In the genomic region with DNA sequence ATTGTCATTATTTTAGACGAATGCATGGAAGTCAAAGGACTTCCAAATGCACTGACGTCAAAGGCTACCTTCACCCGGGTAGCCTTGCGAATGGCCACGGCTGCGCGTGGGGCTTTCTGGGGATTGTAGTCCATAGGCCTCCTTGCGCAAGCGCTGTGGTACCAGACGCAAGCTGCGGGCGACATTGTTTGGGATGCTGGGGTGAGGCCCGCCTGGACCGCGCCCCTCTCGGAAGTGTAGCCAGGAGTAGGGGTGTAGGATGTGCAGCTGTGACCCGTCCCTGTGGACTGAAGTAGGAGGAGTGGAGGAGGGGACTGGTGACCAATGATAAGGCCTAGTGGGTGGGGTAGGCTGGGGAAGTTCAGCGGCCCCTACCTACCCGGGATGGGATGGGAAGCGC, we compare ENCODE assay signal across 8 cellular contexts.
A peak's percentile ranks its signal among the peaks of the same experiment; 100 is the strongest.
DNase-seq lines count a peak whose midpoint lies in the region.
"Not testable (repeated sequence)": the region's sequence is repeated elsewhere in the genome, so short reads cannot be mapped to it uniquely, and the experiment has no call there.

No MANE protein-coding gene starts in this region.

- not testable (repeated sequence) for H3K9ac ChIP-seq in iPS-20b (ENCODE audit: low read depth, low read length)

- not testable (repeated sequence) for H3K4me1 Mint-ChIP-seq in T-helper 2 cell treated with Interferon-gamma antibody and Interleukin-4, amounts not matched to agents 5 μg/mL and 100 μg/mL, for 36 hours (ENCODE audit: low read depth)

- H3K36me3 ChIP-seq in iPS-20b (ENCODE audit: insufficient read depth, low read depth, low read length) = not testable (repeated sequence)

- H3K27ac Mint-ChIP-seq in T-helper 2 cell treated with Interferon-gamma antibody and Interleukin-4, amounts not matched to agents 5 μg/mL and 100 μg/mL, for 36 hours = not testable (repeated sequence)

- intact Hi-C loops in head of caudate nucleus (cut with DNase I) = not testable (repeated sequence)

- not testable (repeated sequence) for H3K27me3 Mint-ChIP-seq in T-helper 2 cell treated with Interferon-gamma antibody and Interleukin-4, amounts not matched to agents 5 μg/mL and 100 μg/mL, for 36 hours (ENCODE audit: low read depth)

- H3K27ac ChIP-seq in iPS-20b (ENCODE audit: low read length) = not testable (repeated sequence)

- not testable (repeated sequence) for H3K36me3 Mint-ChIP-seq in T-helper 2 cell treated with Interferon-gamma antibody and Interleukin-4, amounts not matched to agents 5 μg/mL and 100 μg/mL, for 36 hours (ENCODE audit: low read depth)

- H3K4me3 Mint-ChIP-seq in T-helper 2 cell treated with Interferon-gamma antibody and Interleukin-4, amounts not matched to agents 5 μg/mL and 100 μg/mL, for 36 hours = peak overlapping the region; percentile 27

- not testable (repeated sequence) for H3K4me1 ChIP-seq in iPS-20b (ENCODE audit: insufficient read depth, low read length)

- peaks cover 14% of the 10 kb centered on the region for H3K9me3 Mint-ChIP-seq in T-helper 2 cell treated with Interferon-gamma antibody and Interleukin-4, amounts not matched to agents 5 μg/mL and 100 μg/mL, for 36 hours

- not testable (repeated sequence) for H3K9me3 ChIP-seq in iPS-20b (ENCODE audit: insufficient read depth, low read depth, low read length)

- not testable (repeated sequence) for H3K27me3 ChIP-seq in iPS-20b (ENCODE audit: insufficient read depth, low read length)

- in situ Hi-C loops in T47D (cut with HindIII; ENCODE audit: low pct_unique_long_range_greater_than_20kb, low sequenced_read_pairs) = not testable (repeated sequence)

- peak overlapping the region; percentile 22; the same call in 1 of the 2 replicates for H3K4me3 ChIP-seq in iPS-20b (ENCODE audit: low read length)

- DNase-seq in D341Med (ENCODE audit: low spot score) (peak; percentile 10), NCI-H1105 treated with DMSO at 0.1 percent for 48 hours (lab: John Stamatoyannopoulos, UW) (peak; percentile 27), T47D (ENCODE audit: low read depth in 1 of 2, low spot score in 1 of 2) (peak; percentile 65 to 92), head of caudate nucleus (peak in 38 of 42 donors; percentile 4 to 93 (median 66)), nucleus accumbens (lab: John Stamatoyannopoulos, UW) (peak in 44 of 56 donors; percentile 2 to 83 (median 49)), superior temporal gyrus (ENCODE audit: extremely low spot score) (peak; percentile 40)
- not testable (repeated sequence) for DNase-seq in T-helper 2 cell treated with Interferon-gamma antibody and Interleukin-4, amounts not matched to agents 5 μg/mL and 100 μg/mL, for 36 hours (ENCODE audit: low spot score)
